21 cellular contexts compared by ENCODE assay signal in genomic region chr17:74371653-74372147, GRCh38. TPM values are rescaled to one million over a fixed set of nuclear protein-coding genes. Genes with fewer than 3 reads are reported as not detected.
DNase-seq lines count a peak whose midpoint lies in the region; ATAC-seq and TF ChIP-seq lines count a peak whose summit lies in the region.
"Had no signal": no experiment of that assay in that cellular context is flagged by ENCODE, and none has a peak within 500 bp of the region (broad histone marks: within the 10 kb centered on the region; RNA-seq: fewer than 3 reads in every experiment).

No MANE protein-coding gene starts in this region.

- no peaks in the 10 kb centered on the region for H3K79me2 ChIP-seq in osteoblast (ENCODE audit: insufficient read depth, low read length)

- no peak for ATAC-seq in Right ventricle myocardium inferior
- no peak for ATAC-seq in left ventricle myocardium superior
- ATAC-seq: A549; CD8-positive, alpha-beta T cell; GM12878 had no signal

- in situ Hi-C loops in G401 (cut with HindIII; ENCODE audit: low sequenced_read_pairs), result no loop called here

- intact Hi-C loops in Right ventricle myocardium inferior (cut with DNase I), result loop anchor here (10.0 kb wide), 1 partner anchor 233 kb away; no protein-coding TSS in a partner anchor
- intact Hi-C loops in left ventricle myocardium superior (cut with micrococcal nuclease), result no loop called here

- H3K27ac ChIP-seq in layer of hippocampus (ENCODE audit: low read depth, low read length) (peak overlapping the region; percentile 35), osteoblast (ENCODE audit: low read depth, low read length) (no peak overlapping the region), temporal lobe (ENCODE audit: low read depth, low read length) (peak overlapping the region; percentile 99), suprapubic skin (no peak overlapping the region)
- H3K27ac ChIP-seq: 22Rv1; A549; BLaER1 treated with 17β-estradiol and CSF1 and Interleukin-3, amounts not matched to agents 10 nM and 100 nM; C4-2B had no signal

- H4K20me1 ChIP-seq in osteoblast (ENCODE audit: insufficient read depth, low read length), result no peaks in the 10 kb centered on the region

- peak; percentile 21 for DNase-seq in Right ventricle myocardium inferior (ENCODE audit: missing footprints)
- DNase-seq in left ventricle myocardium superior, result no peak
- peak; percentile 82 for DNase-seq in osteoblast (ENCODE audit: insufficient read length, low spot score, missing footprints)
- DNase-seq in G401 (ENCODE audit: low spot score), result no peak
- no peak for DNase-seq in suprapubic skin (ENCODE audit: low spot score in 2 of 2)
- DNase-seq: AML-193; Caco-2; Calu3; CD4-positive, alpha-beta T cell; CD8-positive, alpha-beta T cell; DMS79 treated with DMSO at 0.1 percent for 48 hours; GDM1 had no signal

- H3K36me3 ChIP-seq in osteoblast (ENCODE audit: insufficient read depth, low read length), result no peaks in the 10 kb centered on the region
- H3K36me3 ChIP-seq in suprapubic skin, result no peaks in the 10 kb centered on the region
- H3K36me3 ChIP-seq: BLaER1 treated with 17β-estradiol and CSF1 and Interleukin-3, amounts not matched to agents 10 nM and 100 nM had no signal

- H3K4me1 ChIP-seq in osteoblast (ENCODE audit: insufficient read depth, low read length), result no peaks in the 10 kb centered on the region
- H3K4me1 ChIP-seq in suprapubic skin, result peaks cover 5% of the 10 kb centered on the region

- H2AFZ ChIP-seq in osteoblast (ENCODE audit: low read length), result no peak overlapping the region

- H3K4me3 ChIP-seq in osteoblast (ENCODE audit: insufficient read depth, low read length) (no peak overlapping the region), suprapubic skin (no peak overlapping the region)
- H3K4me3 ChIP-seq: A549; BLaER1 treated with 17β-estradiol and CSF1 and Interleukin-3, amounts not matched to agents 10 nM and 100 nM; GM12878 had no signal

- no peak overlapping the region for H3K4me2 ChIP-seq in osteoblast (ENCODE audit: insufficient read depth, low read length)
- H3K4me2 ChIP-seq: A549; BLaER1 treated with 17β-estradiol and CSF1 and Interleukin-3, amounts not matched to agents 10 nM and 100 nM had no signal

- no peaks in the 10 kb centered on the region for H3K9me3 ChIP-seq in osteoblast (ENCODE audit: low read depth, low read length)
- H3K9me3 ChIP-seq in suprapubic skin, result no peaks in the 10 kb centered on the region
- H3K9me3 ChIP-seq: A549, Caco-2 had no signal

- WGBS in suprapubic skin, result 83% methylated on average over 13 of the region's 26 CpGs

- H3K27me3 ChIP-seq in layer of hippocampus (ENCODE audit: control insufficient read depth, insufficient read depth, low read length), result no peaks in the 10 kb centered on the region
- no peaks in the 10 kb centered on the region for H3K27me3 ChIP-seq in osteoblast (ENCODE audit: insufficient read depth, low read length)
- H3K27me3 ChIP-seq in suprapubic skin, result peaks cover 24% of the 10 kb centered on the region
- H3K27me3 ChIP-seq: BLaER1 treated with 17β-estradiol and CSF1 and Interleukin-3, amounts not matched to agents 10 nM and 100 nM had no signal

- TF ChIP-seq CTCF in osteoblast (IDR thresholded peaks at IDR 0.05; ENCODE audit: extremely low read depth, low read depth, low read length), result no peak
- TF ChIP-seq CTCF in suprapubic skin (IDR thresholded peaks at IDR 0.05), result no peak

- TF ChIP-seq POLR2A in suprapubic skin (IDR thresholded peaks at IDR 0.05), result no peak

- TF ChIP-seq EP300 in suprapubic skin (IDR thresholded peaks at IDR 0.05), result no peak

RNA-seq across cellular contexts. Expression of gene GPR142, which starts 4.4 kb away (rescaled TPM):
- total RNA-seq in Right ventricle myocardium inferior, result not detected
- 0.15 TPM for total RNA-seq in left ventricle myocardium superior
- total RNA-seq in osteoblast, result not detected in 2 replicates
- not detected for total RNA-seq in temporal lobe
- total RNA-seq in G401 (2014; rRNA removed; shearing (Covaris generic)), result not detected in 2 replicates
- total RNA-seq in suprapubic skin, result not detected
- total RNA-seq: A172; B cell; Caco-2; Calu3; CD4-positive, alpha-beta T cell; CD8-positive, alpha-beta T cell; GM12878 had no signal

RNA-seq across cellular contexts. Expression of gene BTBD17, which starts 10.0 kb away (rescaled TPM):
- total RNA-seq in Right ventricle myocardium inferior (not detected), left ventricle myocardium superior (not detected), osteoblast (not detected in 2 replicates), temporal lobe (4.4 TPM), suprapubic skin (not detected)
- not detected in 2 replicates for total RNA-seq in G401 (2014; rRNA removed; shearing (Covaris generic))
- total RNA-seq: A172; B cell; Caco-2; Calu3; CD4-positive, alpha-beta T cell; CD8-positive, alpha-beta T cell; GM12878 had no signal

RNA-seq across cellular contexts. Expression of gene KIF19, which starts 45.7 kb away (rescaled TPM):
- 0.16 TPM for total RNA-seq in Right ventricle myocardium inferior
- total RNA-seq in left ventricle myocardium superior, result 0.30 TPM
- not detected in 2 replicates for total RNA-seq in osteoblast
- under 0.01 TPM for total RNA-seq in temporal lobe
- total RNA-seq in G401 (2014; rRNA removed; shearing (Covaris generic)), result not detected in 2 replicates
- total RNA-seq in suprapubic skin, result 1 to 10 TPM in 2 of 4 donors, under 1 TPM in 2; 0.34 to 1.3 (median 1.0) TPM
- total RNA-seq: A172, B cell, Caco-2, Calu3 had no signal

Comparison
In these comparisons a context has a peak if more than half of its experiments do, and no peak if none do; other contexts are left out.
1. DNase-seq: peak in Right ventricle myocardium inferior (single experiment) and osteoblast (single experiment); none in left ventricle myocardium superior (single experiment), G401 (single experiment) and suprapubic skin (0 of 2).
2. H3K27ac ChIP-seq: peak in layer of hippocampus (single experiment) and temporal lobe (single experiment); none in osteoblast (single experiment) and suprapubic skin (single experiment).